In genomic region chr10:67849331-67850011, GRCh38 we compare ENCODE assay signal across 8 cellular contexts. TPM values are rescaled to one million over a fixed set of nuclear protein-coding genes. Genes with fewer than 3 reads are reported as not detected.
DNase-seq lines count a peak whose midpoint lies in the region; ATAC-seq and TF ChIP-seq lines count a peak whose summit lies in the region.

No MANE protein-coding gene starts in this region.

- peak; percentile 96 for ATAC-seq in HG02571 (IDR thresholded peaks at IDR 0.05; ENCODE audit: unreplicated experiment)
- ATAC-seq in omental fat pad (ENCODE audit: low FRiP score) = peak; percentile 96

- H3K36me3 Mint-ChIP-seq in activated naive CD4-positive, alpha-beta T cell treated with anti-CD3 and anti-CD28 coated beads, Interleukin-2, amount 50 U/mL, for 24 hours = peaks cover 4% of the 10 kb centered on the region
- no peaks in the 10 kb centered on the region for H3K36me3 Mint-ChIP-seq in glutamatergic neuron (ENCODE audit: unreplicated experiment)

- no peaks in the 10 kb centered on the region for H3K36me3 ChIP-seq in GM06990 (ENCODE audit: control insufficient read depth, insufficient read depth, low read length)
- H3K36me3 ChIP-seq in testis (ENCODE audit: low read depth, missing control alignments) = no peaks in the 10 kb centered on the region

- peak overlapping the region; percentile 92 for H3K4me3 Mint-ChIP-seq in activated naive CD4-positive, alpha-beta T cell treated with anti-CD3 and anti-CD28 coated beads, Interleukin-2, amount 50 U/mL, for 24 hours
- peak overlapping the region; percentile 99 for H3K4me3 Mint-ChIP-seq in glutamatergic neuron (ENCODE audit: unreplicated experiment)

- peaks cover 7% of the 10 kb centered on the region for H3K4me1 ChIP-seq in testis

- peak overlapping the region; percentile 76 for H3K4me3 ChIP-seq in GM06990 (replicated peaks; ENCODE audit: low read depth, low read length)
- peak overlapping the region; percentile 94 for H3K4me3 ChIP-seq in NB4 (ENCODE audit: low read depth, low read length)
- peak overlapping the region; percentile 65 to 88 for H3K4me3 ChIP-seq in testis

- 0% methylated on average over 36 of the region's 36 CpGs for WGBS in testis, 2 donors

- intact Hi-C loops in testis (cut with DNase I; ENCODE audit: low total_unique reads) = no loop called here

- H3K27me3 ChIP-seq in GM06990 (replicated peaks; ENCODE audit: control insufficient read depth, insufficient read depth, low read length) (no peaks in the 10 kb centered on the region), testis (no peaks in the 10 kb centered on the region)

- peak overlapping the region; percentile 88 to 96 for H3K27ac ChIP-seq in testis

- no peaks in the 10 kb centered on the region for H3K27me3 Mint-ChIP-seq in activated naive CD4-positive, alpha-beta T cell treated with anti-CD3 and anti-CD28 coated beads, Interleukin-2, amount 50 U/mL, for 24 hours
- H3K27me3 Mint-ChIP-seq in glutamatergic neuron (ENCODE audit: unreplicated experiment) = peaks cover 2% of the 10 kb centered on the region

- DNase-seq in GM06990 (ENCODE audit: extremely low read depth, insufficient read length) (peak; percentile 80), NB4 (ENCODE audit: low read depth) (peak; percentile 97), SK-N-DZ (ENCODE audit: low spot score) (peak; percentile 93), glutamatergic neuron (peak; percentile 94), omental fat pad (ENCODE audit: low spot score) (peak; percentile 96), testis (peak; percentile 98)

- H3K27ac Mint-ChIP-seq in activated naive CD4-positive, alpha-beta T cell treated with anti-CD3 and anti-CD28 coated beads, Interleukin-2, amount 50 U/mL, for 24 hours = peak overlapping the region; percentile 94
- peak overlapping the region; percentile 94 for H3K27ac Mint-ChIP-seq in glutamatergic neuron (ENCODE audit: unreplicated experiment)

- TF ChIP-seq POLR2A in NB4 (IDR thresholded peaks at IDR 0.05; ENCODE audit: extremely low read depth, insufficient read length) (peak; percentile 81), testis (IDR thresholded peaks at IDR 0.05) (no peak)

- no peaks in the 10 kb centered on the region for H3K9me3 Mint-ChIP-seq in activated naive CD4-positive, alpha-beta T cell treated with anti-CD3 and anti-CD28 coated beads, Interleukin-2, amount 50 U/mL, for 24 hours
- H3K9me3 Mint-ChIP-seq in glutamatergic neuron (ENCODE audit: unreplicated experiment) = peaks cover 3% of the 10 kb centered on the region

- no peak for TF ChIP-seq CTCF in GM06990 (IDR thresholded peaks at IDR 0.05; ENCODE audit: insufficient read depth, low read length, poor library complexity, severe bottlenecking)
- no peak for TF ChIP-seq CTCF in NB4 (IDR thresholded peaks at IDR 0.05; ENCODE audit: low read depth, low read length)
- TF ChIP-seq CTCF in glutamatergic neuron (IDR thresholded peaks at IDR 0.05; ENCODE audit: partially characterized antibody, unreplicated experiment) = no peak
- no peak for TF ChIP-seq CTCF in omental fat pad (IDR thresholded peaks at IDR 0.05)
- TF ChIP-seq CTCF in testis (IDR thresholded peaks at IDR 0.05) = no peak

- peaks cover 9% of the 10 kb centered on the region for H3K4me1 Mint-ChIP-seq in activated naive CD4-positive, alpha-beta T cell treated with anti-CD3 and anti-CD28 coated beads, Interleukin-2, amount 50 U/mL, for 24 hours
- peaks cover 1% of the 10 kb centered on the region for H3K4me1 Mint-ChIP-seq in glutamatergic neuron (ENCODE audit: low read depth, unreplicated experiment)

- no peaks in the 10 kb centered on the region for H3K9me3 ChIP-seq in testis

RNA-seq across cellular contexts. Expression of gene DNAJC12, which starts 11.5 kb away (rescaled TPM):
- 57.7 and 68.6 TPM in 2 replicates for polyA plus RNA-seq in SK-N-DZ (2014; cell fraction: cytosol; rRNA removed)
- polyA plus RNA-seq in SK-N-DZ (2014; cell fraction: nucleus; rRNA removed) = 45.8 and 47.0 TPM in 2 replicates
- 54.7 TPM for total RNA-seq in glutamatergic neuron (ENCODE audit: unreplicated experiment)
- 1 to 10 TPM; 1.3 to 5.2 (median 2.6) TPM for total RNA-seq in omental fat pad
- 10 to 100 TPM; 22.5 to 23.3 TPM for total RNA-seq in testis
- 16.0 TPM for polyA plus RNA-seq in testis (ENCODE audit: insufficient read depth, low read depth, low replicate concordance)

RNA-seq across cellular contexts. Expression of gene SIRT1, which starts 35.0 kb away (rescaled TPM):
- polyA plus RNA-seq in SK-N-DZ (2014; cell fraction: cytosol; rRNA removed) = 25.1 and 30.2 TPM in 2 replicates
- polyA plus RNA-seq in SK-N-DZ (2014; cell fraction: nucleus; rRNA removed) = 20.7 and 21.2 TPM in 2 replicates
- 33.5 TPM for total RNA-seq in glutamatergic neuron (ENCODE audit: unreplicated experiment)
- 10 to 100 TPM; 19.1 to 38.8 (median 29.7) TPM for total RNA-seq in omental fat pad
- total RNA-seq in testis = 10 to 100 TPM; 50.9 to 55.5 TPM
- polyA plus RNA-seq in testis (ENCODE audit: insufficient read depth, low read depth, low replicate concordance) = 50.1 TPM

Comparison
In these comparisons a context has a peak if more than half of its experiments do, and no peak if none do; other contexts are left out.
1. Peak in every context shown above with its lines: DNase-seq, ATAC-seq, H3K4me3 ChIP-seq and H3K27ac ChIP-seq.